16 cellular contexts compared by ENCODE assay signal in the genomic region with DNA sequence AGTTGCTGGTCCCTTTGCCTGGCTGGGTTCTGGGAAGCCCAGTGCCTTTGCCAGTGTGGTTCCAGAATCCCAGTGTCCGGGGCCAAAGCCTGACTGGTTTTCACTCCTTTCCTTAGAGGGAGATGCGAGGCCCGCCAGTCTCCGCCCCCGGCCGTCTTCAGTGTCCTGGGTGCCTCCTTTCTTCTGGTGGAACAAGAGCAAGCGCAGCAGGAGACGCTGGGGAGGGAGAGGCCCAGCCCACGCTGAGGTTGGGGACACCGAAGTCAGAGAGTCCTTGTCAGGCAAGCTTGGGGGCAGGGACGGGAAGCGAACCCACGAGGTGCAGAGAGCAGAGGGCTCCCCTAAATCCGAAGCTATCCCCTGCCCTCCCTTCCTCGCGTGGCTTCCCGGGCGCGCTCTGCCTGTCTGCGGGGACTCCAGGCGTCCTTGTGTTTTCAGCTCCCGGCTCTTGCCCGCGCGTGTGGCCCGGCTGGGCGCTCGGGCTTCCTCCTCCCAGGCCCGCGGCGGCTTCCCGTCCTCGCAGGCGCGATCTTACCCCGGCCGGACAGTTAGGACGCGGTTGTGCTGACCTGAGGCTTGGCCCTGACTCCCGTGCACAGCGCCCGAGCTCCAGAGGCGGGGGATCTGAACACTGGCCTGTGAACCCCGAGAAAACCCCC.
DNase-seq lines count a peak whose midpoint lies in the region; TF ChIP-seq lines count a peak whose summit lies in the region.
"Had no signal": no experiment of that assay in that cellular context is flagged by ENCODE, and none has a peak within 500 bp of the region (broad histone marks: within the 10 kb centered on the region; RNA-seq: fewer than 3 reads in every experiment).

No MANE protein-coding gene starts in this region.

- 37% methylated on average over 26 of the region's 44 CpGs; no CpG with 5 or more reads in 1 of the 2 donors for WGBS in transverse colon (ENCODE audit: low coverage in 1 of 2), 2 donors
- 13 to 15% methylated on average over 38 to 39 of the region's 44 CpGs for WGBS in lower leg skin, 2 donors

- no peak overlapping the region for H3K9ac ChIP-seq in iPS-15b (ENCODE audit: low read depth, low read length)

- TF ChIP-seq POLR2A in transverse colon (IDR thresholded peaks at IDR 0.05) (no peak), lower leg skin (IDR thresholded peaks at IDR 0.05) (no peak)

- no peak for TF ChIP-seq CTCF in astrocyte of the cerebellum (IDR thresholded peaks at IDR 0.05; ENCODE audit: low read depth, low read length, missing control alignments)
- TF ChIP-seq CTCF in transverse colon (IDR thresholded peaks at IDR 0.05), result no peak
- TF ChIP-seq CTCF in lower leg skin (IDR thresholded peaks at IDR 0.05), result no peak

- in situ Hi-C loops in astrocyte of the cerebellum (cut with HindIII; ENCODE audit: low sequenced_read_pairs), result loop anchor here (5.0 kb wide), 1 partner anchor 49 kb away; no protein-coding TSS in a partner anchor
- in situ Hi-C loops in transverse colon (cut with MboI; ENCODE audit: low pct_ligation_motif_present in 1 of 4, low pct_unique_long_range_greater_than_20kb in 1 of 4, low sequenced_read_pairs in 3 of 4), result no loop called here

- no peaks in the 10 kb centered on the region for H3K9me3 ChIP-seq in iPS-15b (ENCODE audit: control insufficient read depth, insufficient read depth, low read length)
- no peaks in the 10 kb centered on the region for H3K9me3 ChIP-seq in transverse colon

- H3K4me1 ChIP-seq in iPS-15b (ENCODE audit: control insufficient read depth, insufficient read depth, low read length) (no peaks in the 10 kb centered on the region), transverse colon (no peaks in the 10 kb centered on the region)
- H3K4me1 ChIP-seq: SJSA1 had no signal

- no peak overlapping the region for H3K27ac ChIP-seq in transverse colon
- H3K27ac ChIP-seq: 22Rv1, heart right ventricle, SJSA1 had no signal

- H3K36me3 ChIP-seq in iPS-15b (ENCODE audit: control insufficient read depth, insufficient read depth, low read length), result no peaks in the 10 kb centered on the region
- H3K36me3 ChIP-seq in transverse colon, result no peaks in the 10 kb centered on the region
- H3K36me3 ChIP-seq: heart right ventricle, SJSA1 had no signal

- TF ChIP-seq EP300 in transverse colon (IDR thresholded peaks at IDR 0.05; ENCODE audit: low read depth), result no peak

- H3K27me3 ChIP-seq in iPS-15b (ENCODE audit: control insufficient read depth, insufficient read depth, low read length) (peaks cover 27% of the 10 kb centered on the region), transverse colon (peaks cover 74% of the 10 kb centered on the region)

- intact Hi-C loops in transverse colon (cut with DNase I; ENCODE audit: low total_unique reads), result no loop called here
- intact Hi-C loops in lower leg skin (cut with DNase I; ENCODE audit: low total_unique reads), result no loop called here

- DNase-seq in DMS53 (lab: John Stamatoyannopoulos, UW), result peak; percentile 46
- DNase-seq in DMS53 treated with DMSO at 0.1 percent for 48 hours (lab: John Stamatoyannopoulos, UW; ENCODE audit: unreplicated experiment), result no peak
- no peak for DNase-seq in astrocyte of the cerebellum (ENCODE audit: low read depth)
- DNase-seq in skeletal muscle cell (ENCODE audit: low read depth), result no peak
- no peak for DNase-seq in germinal center (ENCODE audit: low spot score)
- DNase-seq in transverse colon, result no peak
- no peak for DNase-seq in lower leg skin (ENCODE audit: low spot score in 2 of 2)
- DNase-seq: activated CD4-positive, alpha-beta T cell treated with anti-CD3 and anti-CD28 coated beads for 4 hours; activated gamma-delta T cell treated with Interleukin-2 at 50 U/mL for 16 hours; DMS79 treated with DMSO at 0.1 percent for 48 hours; heart right ventricle; natural killer cell; NCI-H69 had no signal

- peak overlapping the region; percentile 16 for H3K4me3 ChIP-seq in astrocyte of the cerebellum (ENCODE audit: low read depth, low read length)
- H3K4me3 ChIP-seq in iPS-15b (ENCODE audit: low read depth, low read length), result peak overlapping the region; percentile 50
- peak overlapping the region; percentile 24 for H3K4me3 ChIP-seq in skeletal muscle cell (ENCODE audit: low read depth, low read length)
- H3K4me3 ChIP-seq in transverse colon, result no peak overlapping the region
- H3K4me3 ChIP-seq in lower leg skin (ENCODE audit: low read depth, poor library complexity, severe bottlenecking), result no peak overlapping the region
- H3K4me3 ChIP-seq: SJSA1 had no signal

Comparison
In these comparisons a context has a peak if more than half of its experiments do, and no peak if none do; other contexts are left out.
1. H3K4me3 ChIP-seq: peak in astrocyte of the cerebellum (single experiment), iPS-15b (single experiment) and skeletal muscle cell (single experiment); none in transverse colon (0 of 4) and lower leg skin (single experiment).